In genomic region chr5:151130235-151130921, GRCh38 we compare ENCODE assay signal across 19 cellular contexts. TPM values are rescaled to one million over a fixed set of nuclear protein-coding genes. Genes with fewer than 3 reads are reported as not detected.
A peak's percentile ranks its signal among the peaks of the same experiment; 100 is the strongest.
DNase-seq lines count a peak whose midpoint lies in the region; ATAC-seq, FAIRE-seq and TF ChIP-seq lines count a peak whose summit lies in the region.
"Had no signal": no experiment of that assay in that cellular context is flagged by ENCODE, and none has a peak within 500 bp of the region (broad histone marks: within the 10 kb centered on the region; RNA-seq: fewer than 3 reads in every experiment).

No MANE protein-coding gene starts in this region.

- no peak; the same call in 1 of the 2 replicates for TF ChIP-seq POLR2A in GM12891 (IDR thresholded peaks at IDR 0.05; ENCODE audit: low read depth, low read length)

- intact Hi-C loops in colonic mucosa (cut with DNase I) (no loop called here), upper lobe of right lung (cut with DNase I) (no loop called here), dorsolateral prefrontal cortex (cut with DNase I) (no loop called here)

- ATAC-seq in activated CD8-positive, alpha-beta memory T cell treated with anti-CD3 and anti-CD28 coated beads, Interleukin-2, amount 10 ng/mL, durations not matched to agents 7 days and 5 days = no peak
- ATAC-seq in central memory CD8-positive, alpha-beta T cell (replicated peaks; ENCODE audit: extremely low read depth, poor library complexity, severe bottlenecking) = no peak
- no peak for ATAC-seq in upper lobe of right lung

- H3K36me3 Mint-ChIP-seq in activated CD8-positive, alpha-beta memory T cell treated with anti-CD3 and anti-CD28 coated beads, Interleukin-2, amount 10 ng/mL, durations not matched to agents 7 days and 5 days = peaks cover 82% of the 10 kb centered on the region
- H3K36me3 Mint-ChIP-seq in central memory CD8-positive, alpha-beta T cell (ENCODE audit: insufficient read depth) = peaks cover 90% of the 10 kb centered on the region

- H3K36me3 ChIP-seq in colonic mucosa = no peaks in the 10 kb centered on the region
- H3K36me3 ChIP-seq in upper lobe of right lung = peaks cover 91% of the 10 kb centered on the region

- no peak overlapping the region for H3K4me3 ChIP-seq in colonic mucosa
- no peak overlapping the region for H3K4me3 ChIP-seq in upper lobe of right lung
- no peak overlapping the region for H3K4me3 ChIP-seq in dorsolateral prefrontal cortex
- H3K4me3 ChIP-seq: esophagus squamous epithelium, thyroid gland had no signal

- H3K9ac ChIP-seq in colonic mucosa (ENCODE audit: low read depth in 2 of 2, low read length in 2 of 2) = no peak overlapping the region

- no peak for DNase-seq in activated CD8-positive, alpha-beta memory T cell treated with anti-CD3 and anti-CD28 coated beads, Interleukin-2, amount 10 ng/mL, durations not matched to agents 7 days and 5 days
- DNase-seq in activated CD8-positive, alpha-beta memory T cell treated with anti-CD3 and anti-CD28 coated beads, Interleukin-2, amount 50 U/mL, for 48 hours = no peak
- DNase-seq in GM12891 (ENCODE audit: insufficient read length, low spot score) = no peak
- no peak for DNase-seq in central memory CD8-positive, alpha-beta T cell (ENCODE audit: low spot score in 2 of 2)
- peak; percentile 0 for DNase-seq in renal cortical epithelial cell (ENCODE audit: low read depth)
- no peak for DNase-seq in colonic mucosa
- no peak for DNase-seq in upper lobe of right lung
- no peak for DNase-seq in dorsolateral prefrontal cortex
- DNase-seq: DMS79; esophagus squamous epithelium; NCI-H1105; NCI-H526 treated with DMSO at 0.1 percent for 48 hours; OCI-M1; SIG-M5; stimulated activated CD8-positive, alpha-beta memory T cell treated with anti-CD3 and anti-CD28 coated beads, Interleukin-4, amount 100 ng/mL, for 48 hours; thyroid gland had no signal

- peak overlapping the region; percentile 15 for H3K27ac Mint-ChIP-seq in activated CD8-positive, alpha-beta memory T cell treated with anti-CD3 and anti-CD28 coated beads, Interleukin-2, amount 10 ng/mL, durations not matched to agents 7 days and 5 days
- H3K27ac Mint-ChIP-seq in central memory CD8-positive, alpha-beta T cell (ENCODE audit: low read depth) = peak overlapping the region; percentile 36

- H3K9me3 ChIP-seq in colonic mucosa (no peaks in the 10 kb centered on the region), upper lobe of right lung (no peaks in the 10 kb centered on the region)
- H3K9me3 ChIP-seq: esophagus squamous epithelium, thyroid gland had no signal

- CTCF ChIA-PET in activated CD8-positive, alpha-beta memory T cell treated with anti-CD3 and anti-CD28 coated beads, Interleukin-2, amount 10 ng/mL, durations not matched to agents 7 days and 5 days (lab: Charles Lee) = interaction anchor here (1.1 to 11.9 kb wide), 5 partner anchors 13 to 108 kb away, joined by 3 to 260 read pairs (median 11); no protein-coding TSS in a partner anchor

- no peaks in the 10 kb centered on the region for H3K27me3 ChIP-seq in colonic mucosa
- H3K27me3 ChIP-seq in upper lobe of right lung = no peaks in the 10 kb centered on the region
- H3K27me3 ChIP-seq in dorsolateral prefrontal cortex = no peaks in the 10 kb centered on the region
- H3K27me3 ChIP-seq: esophagus squamous epithelium, thyroid gland had no signal

- peaks cover 51% of the 10 kb centered on the region for H3K4me1 Mint-ChIP-seq in activated CD8-positive, alpha-beta memory T cell treated with anti-CD3 and anti-CD28 coated beads, Interleukin-2, amount 10 ng/mL, durations not matched to agents 7 days and 5 days
- peaks cover 50% of the 10 kb centered on the region for H3K4me1 Mint-ChIP-seq in central memory CD8-positive, alpha-beta T cell

- H3K9me3 Mint-ChIP-seq in activated CD8-positive, alpha-beta memory T cell treated with anti-CD3 and anti-CD28 coated beads, Interleukin-2, amount 10 ng/mL, durations not matched to agents 7 days and 5 days (ENCODE audit: low read depth) = no peaks in the 10 kb centered on the region
- no peaks in the 10 kb centered on the region for H3K9me3 Mint-ChIP-seq in central memory CD8-positive, alpha-beta T cell
- H3K9me3 Mint-ChIP-seq: T-helper 1 cell treated with Interleukin-12 subunit alpha and Interleukin-12 subunit beta and Interleukin-4 antibody, amounts not matched to agents 30 μg/mL and 1 μg/mL, for 36 hours had no signal

- H3K27me3 Mint-ChIP-seq in activated CD8-positive, alpha-beta memory T cell treated with anti-CD3 and anti-CD28 coated beads, Interleukin-2, amount 10 ng/mL, durations not matched to agents 7 days and 5 days = no peaks in the 10 kb centered on the region
- no peaks in the 10 kb centered on the region for H3K27me3 Mint-ChIP-seq in central memory CD8-positive, alpha-beta T cell

- H3K27ac ChIP-seq in colonic mucosa = no peak overlapping the region
- H3K27ac ChIP-seq in upper lobe of right lung = no peak overlapping the region
- H3K27ac ChIP-seq in dorsolateral prefrontal cortex = no peak overlapping the region
- H3K27ac ChIP-seq: C4-2B, thyroid gland, VCaP had no signal

- H3K4me3 Mint-ChIP-seq in activated CD8-positive, alpha-beta memory T cell treated with anti-CD3 and anti-CD28 coated beads, Interleukin-2, amount 10 ng/mL, durations not matched to agents 7 days and 5 days = no peak overlapping the region
- H3K4me3 Mint-ChIP-seq in central memory CD8-positive, alpha-beta T cell = no peak overlapping the region
- H3K4me3 Mint-ChIP-seq: T-helper 1 cell treated with Interleukin-12 subunit alpha and Interleukin-12 subunit beta and Interleukin-4 antibody, amounts not matched to agents 30 μg/mL and 1 μg/mL, for 36 hours had no signal

- H3K4me1 ChIP-seq in colonic mucosa = no peaks in the 10 kb centered on the region
- H3K4me1 ChIP-seq in upper lobe of right lung = peaks cover 6% of the 10 kb centered on the region
- H3K4me1 ChIP-seq: thyroid gland had no signal

- TF ChIP-seq CTCF in colonic mucosa (IDR thresholded peaks at IDR 0.05) = no peak
- no peak for TF ChIP-seq CTCF in upper lobe of right lung (IDR thresholded peaks at IDR 0.05)
- no peak for TF ChIP-seq CTCF in dorsolateral prefrontal cortex (IDR thresholded peaks at IDR 0.05 in 54 of 56, conservative IDR thresholded peaks at IDR 0.05 in 2 of 56; ENCODE audit: low read depth in 1 of 56, partially characterized antibody in 56 of 56)

- no peak for FAIRE-seq in GM12891 (lab: Jason Lieb, UNC)

TF ChIP-seq in GM12891, 5 proteins besides CTCF, POLR2A, EP300 and RAD21:
- no peak for TF ChIP-seq TAF1 (IDR thresholded peaks at IDR 0.05; ENCODE audit: low read depth, low read length)
- 0 out of 2 replicates have a peak, but pooled peaks have one; percentile 21 for TF ChIP-seq POLR2AphosphoS5 (IDR thresholded peaks at IDR 0.05; ENCODE audit: low read depth, low read length)

RNA-seq across cellular contexts. Expression of gene ANXA6, which starts 27.2 kb away (rescaled TPM):
- total RNA-seq in activated CD8-positive, alpha-beta memory T cell treated with anti-CD3 and anti-CD28 coated beads, Interleukin-2, amount 10 ng/mL, durations not matched to agents 7 days and 5 days = 100 to 1,000 TPM; 623 to 640 TPM
- polyA plus RNA-seq in GM12891 (2012; ENCODE audit: low read depth, missing spikeins) = 409 TPM
- total RNA-seq in renal cortical epithelial cell = 154 and 221 TPM in 2 replicates
- 10 to 100 TPM; 21.2 to 39.8 TPM for total RNA-seq in colonic mucosa
- total RNA-seq in upper lobe of right lung = 143 TPM
- total RNA-seq in dorsolateral prefrontal cortex = 100 to 1,000 TPM in 119 of 120 experiments, 10 to 100 TPM in 1; 98.9 to 428 (median 291) TPM

RNA-seq across cellular contexts. Expression of gene TNIP1, which starts 49.5 kb away (rescaled TPM):
- total RNA-seq in activated CD8-positive, alpha-beta memory T cell treated with anti-CD3 and anti-CD28 coated beads, Interleukin-2, amount 10 ng/mL, durations not matched to agents 7 days and 5 days = 100 to 1,000 TPM; 136 to 201 TPM
- polyA plus RNA-seq in GM12891 (2012; ENCODE audit: low read depth, missing spikeins) = 253 TPM
- total RNA-seq in renal cortical epithelial cell (402 and 506 TPM in 2 replicates), colonic mucosa (100 to 1,000 TPM; 153 to 220 TPM), upper lobe of right lung (120 TPM), dorsolateral prefrontal cortex (10 to 100 TPM; 39.3 to 76.8 (median 57.4) TPM)
